19 cellular contexts compared by ENCODE assay signal in the genomic region with DNA sequence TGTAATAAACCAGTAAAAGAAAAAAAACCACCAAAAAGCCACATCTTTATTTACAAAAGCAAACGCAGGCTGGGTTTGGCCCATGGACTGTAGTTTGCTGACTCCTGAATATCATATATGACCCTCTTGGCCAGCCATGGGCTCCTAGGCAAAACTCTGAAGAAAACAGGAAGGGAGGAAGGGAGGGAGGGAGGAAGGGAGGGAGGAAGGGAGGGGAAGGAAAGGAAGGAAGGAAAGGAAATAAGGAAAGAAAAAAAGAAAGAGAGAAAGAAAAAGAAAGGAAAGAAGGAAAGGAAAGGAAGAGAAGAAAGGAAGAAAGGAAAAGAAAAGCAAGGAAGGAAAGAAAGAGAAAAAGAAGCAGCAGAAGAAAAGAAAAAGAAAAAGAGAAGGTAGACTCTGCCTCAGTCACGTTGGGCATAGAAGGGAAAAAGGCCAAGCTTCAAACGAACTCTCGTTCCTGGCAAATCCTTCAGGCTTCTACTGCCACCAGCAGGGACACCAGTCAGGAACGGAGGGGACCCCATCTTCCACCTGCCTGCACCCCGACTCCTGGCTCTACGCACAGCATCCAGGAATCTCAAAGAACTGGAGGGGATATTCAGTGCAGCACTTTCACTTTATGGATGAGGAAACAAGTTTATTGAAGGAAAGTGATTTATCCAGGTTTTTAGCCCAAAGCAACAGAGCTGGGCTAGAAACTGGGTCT. TPM values are rescaled to one million over a fixed set of nuclear protein-coding genes. Genes with fewer than 3 reads are reported as not detected.
A peak's percentile ranks its signal among the peaks of the same experiment; 100 is the strongest.
DNase-seq lines count a peak whose midpoint lies in the region; ATAC-seq and TF ChIP-seq lines count a peak whose summit lies in the region.
"Had no signal": no experiment of that assay in that cellular context is flagged by ENCODE, and none has a peak within 500 bp of the region (broad histone marks: within the 10 kb centered on the region; RNA-seq: fewer than 3 reads in every experiment).

No MANE protein-coding gene starts in this region.

- H3K36me3 ChIP-seq in right atrium auricular region: peaks cover 17% of the 10 kb centered on the region
- no peaks in the 10 kb centered on the region for H3K36me3 ChIP-seq in prostate gland
- H3K36me3 ChIP-seq in neural progenitor cell: no peaks in the 10 kb centered on the region

- H3K4me1 ChIP-seq in right atrium auricular region (peaks cover 0 to 99% of the 10 kb centered on the region in 2 donors), prostate gland (replicated peaks) (peaks cover 68% of the 10 kb centered on the region), neural progenitor cell (peaks cover 15% of the 10 kb centered on the region)

- TF ChIP-seq POLR2A in prostate gland (IDR thresholded peaks at IDR 0.05): no peak

- peaks cover 21% of the 10 kb centered on the region for H3K79me2 ChIP-seq in neural progenitor cell (ENCODE audit: low read depth)

- no peak for DNase-seq in right atrium auricular region (ENCODE audit: low spot score)
- no peak for DNase-seq in left ventricle myocardium superior
- DNase-seq in fibroblast of the aortic adventitia (ENCODE audit: low read depth): no peak
- DNase-seq in prostate gland (ENCODE audit: low spot score): no peak
- no peak for DNase-seq in foreskin melanocyte
- no peak for DNase-seq in NCI-H2171 (lab: John Stamatoyannopoulos, UW)
- no peak for DNase-seq in neural progenitor cell (ENCODE audit: low spot score)
- DNase-seq: ACHN; DMS79; effector CD8-positive, alpha-beta T cell; H7; NCI-H1694 had no signal

- no peaks in the 10 kb centered on the region for H3K9me3 Mint-ChIP-seq in neural progenitor cell
- H3K9me3 Mint-ChIP-seq: IgD-negative memory B cell; stimulated activated effector memory CD8-positive, alpha-beta T cell treated with anti-CD3 and anti-CD28 coated beads, Interleukin-12 subunit alpha, Interleukin-12 subunit beta, amount 100 ng/mL, for 72 hours had no signal

- H3K27ac Mint-ChIP-seq in neural progenitor cell: no peak overlapping the region
- H3K27ac Mint-ChIP-seq: activated naive CD8-positive, alpha-beta T cell had no signal

- H3K4me3 Mint-ChIP-seq in neural progenitor cell: no peak overlapping the region
- H3K4me3 Mint-ChIP-seq: activated naive CD8-positive, alpha-beta T cell; stimulated activated effector memory CD8-positive, alpha-beta T cell treated with anti-CD3 and anti-CD28 coated beads, Interleukin-12 subunit alpha, Interleukin-12 subunit beta, amount 100 ng/mL, for 72 hours had no signal

- H3K27ac ChIP-seq in right atrium auricular region (peak overlapping the region; percentile 90 to 96), prostate gland (peak overlapping the region; percentile 82 to 86), neural progenitor cell (no peak overlapping the region)

- no peaks in the 10 kb centered on the region for H3K27me3 ChIP-seq in right atrium auricular region
- H3K27me3 ChIP-seq in prostate gland (replicated peaks; ENCODE audit: insufficient read depth): no peaks in the 10 kb centered on the region
- H3K27me3 ChIP-seq in neural progenitor cell: no peaks in the 10 kb centered on the region

- H3K9me3 ChIP-seq in right atrium auricular region (no peaks in the 10 kb centered on the region), prostate gland (no peaks in the 10 kb centered on the region), neural progenitor cell (ENCODE audit: low read depth) (no peaks in the 10 kb centered on the region)

- H4K20me1 ChIP-seq in neural progenitor cell (ENCODE audit: low read depth): peaks cover 96% of the 10 kb centered on the region

- intact Hi-C loops in left ventricle myocardium superior (cut with micrococcal nuclease) (no loop called here), prostate gland (cut with DNase I) (no loop called here)

- TF ChIP-seq CTCF in right atrium auricular region (IDR thresholded peaks at IDR 0.05): no peak
- no peak for TF ChIP-seq CTCF in fibroblast of the aortic adventitia (IDR thresholded peaks at IDR 0.05; ENCODE audit: insufficient read depth, low read length)
- peak in 1 of 4 experiments; percentile 5 for TF ChIP-seq CTCF in prostate gland (IDR thresholded peaks at IDR 0.05)
- TF ChIP-seq CTCF in neural progenitor cell (IDR thresholded peaks at IDR 0.05): no peak

- 27% methylated on average over 7 of the region's 7 CpGs for WGBS in prostate gland

- peaks cover 56% of the 10 kb centered on the region for H3K4me1 Mint-ChIP-seq in neural progenitor cell

- H3K36me3 Mint-ChIP-seq in neural progenitor cell: peaks cover 10% of the 10 kb centered on the region
- H3K36me3 Mint-ChIP-seq: activated naive CD8-positive, alpha-beta T cell; stimulated activated effector memory CD8-positive, alpha-beta T cell treated with anti-CD3 and anti-CD28 coated beads, Interleukin-12 subunit alpha, Interleukin-12 subunit beta, amount 100 ng/mL, for 72 hours had no signal

- H3F3A ChIP-seq in neural progenitor cell (ENCODE audit: low read depth): peaks cover 3% of the 10 kb centered on the region

- H3K4me3 ChIP-seq in right atrium auricular region (no peak overlapping the region), fibroblast of the aortic adventitia (ENCODE audit: low read depth, low read length) (peak overlapping the region; percentile 37), prostate gland (no peak overlapping the region), neural progenitor cell (no peak overlapping the region)

- H2AFZ ChIP-seq in neural progenitor cell (replicated peaks): no peak overlapping the region

- ATAC-seq in left ventricle myocardium superior (no peak), HG02571 (IDR thresholded peaks at IDR 0.05; ENCODE audit: unreplicated experiment) (no peak)
- ATAC-seq: stimulated activated effector memory CD8-positive, alpha-beta T cell treated with anti-CD3 and anti-CD28 coated beads, Interleukin-12 subunit alpha, Interleukin-12 subunit beta, amount 100 ng/mL, for 72 hours had no signal

- H3K9ac ChIP-seq in neural progenitor cell: no peak overlapping the region

- no peak overlapping the region for H3K4me2 ChIP-seq in neural progenitor cell

- H3K27me3 Mint-ChIP-seq in neural progenitor cell (ENCODE audit: insufficient read depth, low read depth): peaks cover 6% of the 10 kb centered on the region

RNA-seq across cellular contexts. Expression of a gene that starts 22.1 kb away (rescaled TPM):
- total RNA-seq in right atrium auricular region (10 to 100 TPM; 35.4 to 56.0 TPM), left ventricle myocardium superior (51.4 TPM), fibroblast of the aortic adventitia (ENCODE audit: low replicate concordance) (35.5 and 41.8 TPM in 2 replicates), prostate gland (100 to 1,000 TPM; 119 to 186 TPM), neural progenitor cell (ENCODE audit: low replicate concordance) (10.8 and 28.9 TPM in 2 replicates)

RNA-seq across cellular contexts. Expression of a gene that starts 28.0 kb away (rescaled TPM):
- total RNA-seq in right atrium auricular region: not detected
- total RNA-seq in left ventricle myocardium superior: not detected
- total RNA-seq in fibroblast of the aortic adventitia (ENCODE audit: low replicate concordance): 1.1 TPM in 1 of 2 replicates, not detected in the other
- total RNA-seq in prostate gland: not detected
- total RNA-seq in neural progenitor cell (ENCODE audit: low replicate concordance): not detected in 2 replicates
- total RNA-seq: activated CD8-positive, alpha-beta memory T cell treated with anti-CD3 and anti-CD28 coated beads for 36 hours; H7; myocyte; T-helper 1 cell treated with Interleukin-12 subunit alpha and Interleukin-12 subunit beta and Interleukin-4 antibody, amounts not matched to agents 30 ng/mL and 1 ng/mL, for 36 hours had no signal
